Comparison of ENCODE assay signal across 8 cellular contexts in the genomic region with DNA sequence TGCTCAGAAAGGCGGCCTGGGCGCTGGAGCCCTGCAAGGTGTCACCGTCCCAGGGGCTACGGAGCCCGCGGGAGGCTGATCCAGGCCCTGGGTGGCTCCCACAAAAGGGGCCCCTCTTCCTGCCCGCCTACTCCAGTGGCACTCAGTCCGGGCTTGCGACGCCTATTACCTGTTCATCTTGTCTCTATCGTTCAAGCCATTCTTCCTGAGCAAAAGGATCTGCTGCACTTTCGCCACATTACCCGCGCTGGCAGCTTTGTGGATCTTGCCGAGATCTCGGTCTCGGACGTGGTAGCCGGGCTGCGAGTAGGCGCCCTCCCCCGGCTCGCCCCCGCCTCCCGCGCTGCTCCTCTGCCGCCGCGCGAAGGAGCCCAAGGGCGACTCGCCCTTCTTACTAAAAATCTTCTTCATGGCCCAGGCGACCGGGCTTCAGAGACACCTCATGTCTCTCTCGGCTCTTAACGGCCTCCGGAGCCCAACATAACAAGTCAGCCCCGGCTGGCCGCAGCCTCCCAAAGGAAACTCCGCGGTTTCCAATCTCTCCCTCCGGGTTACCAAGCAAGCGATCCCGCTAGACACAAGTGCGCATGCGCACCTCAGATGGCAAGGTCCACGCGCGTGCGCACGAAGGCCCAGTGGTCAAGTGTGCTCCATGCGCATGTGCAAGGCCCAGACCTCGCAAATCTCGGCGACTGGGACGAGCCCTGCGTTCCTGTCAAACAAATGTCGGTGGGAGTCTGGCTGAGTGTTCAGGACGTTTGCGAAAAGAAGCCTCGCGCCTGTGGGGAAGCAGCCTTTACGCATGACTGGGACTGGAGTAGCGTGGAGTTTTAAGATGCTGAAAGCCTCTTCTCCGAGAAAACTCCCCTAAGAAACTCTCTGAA. TPM values are rescaled to one million over a fixed set of nuclear protein-coding genes. Genes with fewer than 3 reads are reported as not detected.
A peak's percentile ranks its signal among the peaks of the same experiment; 100 is the strongest.
DNase-seq lines count a peak whose midpoint lies in the region; ATAC-seq and TF ChIP-seq lines count a peak whose summit lies in the region.

A gene (minus strand): TSS at position 579 of the 884 bp plus-strand sequence. CDS start 168 bp downstream, at position 411.

- no peaks in the 10 kb centered on the region for H3K9me3 Mint-ChIP-seq in effector memory CD8-positive, alpha-beta T cell
- H3K9me3 Mint-ChIP-seq in memory B cell: no peaks in the 10 kb centered on the region

- peak within 1 kb of the TSS; percentile 91 to 96 for H3K4me3 Mint-ChIP-seq in effector memory CD8-positive, alpha-beta T cell
- peak within 1 kb of the TSS; percentile 90 for H3K4me3 Mint-ChIP-seq in memory B cell

- no peaks in the 10 kb centered on the region for H3K27me3 Mint-ChIP-seq in effector memory CD8-positive, alpha-beta T cell
- H3K27me3 Mint-ChIP-seq in memory B cell: no peaks in the 10 kb centered on the region

- H3K36me3 Mint-ChIP-seq in effector memory CD8-positive, alpha-beta T cell (ENCODE audit: insufficient read depth): peaks cover 33% of the 10 kb centered on the region
- H3K36me3 Mint-ChIP-seq in memory B cell: no peaks in the 10 kb centered on the region

- TF ChIP-seq CTCF in GM20000 (IDR thresholded peaks at IDR 0.05; ENCODE audit: extremely low read depth, missing control alignments): no peak

- DNase-seq in COLO829 (ENCODE audit: low spot score) (peak; percentile 92), GM20000 (ENCODE audit: low spot score) (peak; percentile 93), HT-29 (ENCODE audit: low spot score) (peak; percentile 98), memory B cell (ENCODE audit: low spot score in 2 of 2) (peak; percentile 93 to 94)
- peak; percentile 81 for DNase-seq in NK-92 treated with Interleukin-12 subunit alpha and Interleukin-12 subunit beta, amount 100 ng/mL, for 24 hours (lab: John Stamatoyannopoulos, UW)
- peak; percentile 91 to 93 (median 92) for DNase-seq in activated CD8-positive, alpha-beta memory T cell treated with anti-CD3 and anti-CD28 coated beads for 48 hours (ENCODE audit: low read depth in 2 of 3, low spot score in 2 of 3)
- DNase-seq in effector memory CD8-positive, alpha-beta T cell: peak; percentile 94 to 95 (median 94)
- peak; percentile 96 for DNase-seq in stimulated activated CD8-positive, alpha-beta memory T cell treated with anti-CD3 and anti-CD28 coated beads, Interleukin-12 subunit alpha, Interleukin-12 subunit beta, amount 100 ng/mL, for 1 hour (ENCODE audit: low read depth)

- H3K27ac Mint-ChIP-seq in effector memory CD8-positive, alpha-beta T cell: peak within 1 kb of the TSS; percentile 96
- peak within 1 kb of the TSS; percentile 96 for H3K27ac Mint-ChIP-seq in memory B cell

- peaks cover 15 to 39% of the 10 kb centered on the region in 2 donors for H3K4me1 Mint-ChIP-seq in effector memory CD8-positive, alpha-beta T cell (ENCODE audit: low read depth in 2 of 2)
- H3K4me1 Mint-ChIP-seq in memory B cell: peaks cover 12% of the 10 kb centered on the region

- peak; percentile 78 for ATAC-seq in effector memory CD8-positive, alpha-beta T cell (replicated peaks)
- ATAC-seq in memory B cell (ENCODE audit: low read depth): peak; percentile 91

RNA-seq across cellular contexts. Expression of the gene that starts here (rescaled TPM):
- total RNA-seq in HT-29 (2014; rRNA removed; shearing (Covaris generic)): 1.8 and 2.4 TPM in 2 replicates

Comparison
In these comparisons a context has a peak if more than half of its experiments do, and no peak if none do; other contexts are left out.
1. Peak in every context shown above with its lines: DNase-seq and ATAC-seq.